28 cellular contexts compared by ENCODE assay signal in the genomic region with DNA sequence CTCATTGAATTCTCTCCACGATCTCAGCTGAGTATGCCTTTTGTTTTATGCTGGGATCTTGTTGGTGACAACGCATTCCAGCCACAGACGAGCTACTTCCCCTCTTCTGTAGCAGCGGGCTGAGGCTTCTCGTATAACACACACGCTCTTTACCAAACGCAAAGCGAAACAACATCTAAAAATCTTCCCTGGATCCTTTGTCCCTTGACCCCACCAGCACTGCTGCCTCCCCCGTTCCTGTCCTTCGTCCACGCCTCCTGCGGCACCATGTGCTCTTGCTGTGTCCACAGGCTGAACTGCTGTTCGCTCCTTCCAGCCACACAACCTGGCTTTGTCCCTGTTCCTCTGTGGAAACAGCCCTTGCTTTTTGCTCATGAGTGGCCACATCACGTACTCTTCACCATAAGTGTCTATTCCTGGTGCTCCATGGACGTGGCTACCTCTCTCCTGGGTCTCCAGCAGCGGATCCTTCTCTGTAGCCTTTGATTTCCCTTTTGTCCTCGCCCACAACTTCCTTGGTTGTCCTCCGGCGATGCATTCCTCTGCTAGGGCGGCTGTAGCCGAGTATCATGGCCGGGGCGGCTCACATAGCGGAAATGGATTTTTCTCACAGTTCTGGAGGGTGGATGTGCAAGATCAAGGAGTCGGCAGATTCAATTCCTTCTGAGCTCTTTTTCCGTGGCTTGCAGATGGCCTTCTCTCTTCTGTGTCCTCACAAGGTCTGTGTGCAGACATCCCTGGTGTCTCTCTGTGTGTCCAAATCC. TPM values are rescaled to one million over a fixed set of nuclear protein-coding genes. Genes with fewer than 3 reads are reported as not detected.
DNase-seq lines count a peak whose midpoint lies in the region; ATAC-seq and TF ChIP-seq lines count a peak whose summit lies in the region.
"Had no signal": no experiment of that assay in that cellular context is flagged by ENCODE, and none has a peak within 500 bp of the region (broad histone marks: within the 10 kb centered on the region; RNA-seq: fewer than 3 reads in every experiment).

No MANE protein-coding gene starts in this region.

- peak in 1 of 2 donors; percentile 42 for ATAC-seq in lower lobe of right lung
- ATAC-seq in HG03045 (IDR thresholded peaks at IDR 0.05; ENCODE audit: unreplicated experiment), result no peak
- ATAC-seq: CD8-positive, alpha-beta T cell; effector memory CD8-positive, alpha-beta T cell; left lung; Right ventricle myocardium inferior had no signal

- peaks cover 21% of the 10 kb centered on the region for H3K27me3 Mint-ChIP-seq in activated naive CD8-positive, alpha-beta T cell treated with anti-CD3 and anti-CD28 coated beads for 36 hours
- peaks cover 4% of the 10 kb centered on the region for H3K27me3 Mint-ChIP-seq in type B pancreatic cell
- H3K27me3 Mint-ChIP-seq in MCF 10A (ENCODE audit: insufficient read depth, unreplicated experiment), result peaks cover 27% of the 10 kb centered on the region

- H3K4me1 ChIP-seq in lower lobe of right lung, result no peaks in the 10 kb centered on the region
- H3K4me1 ChIP-seq: colonic mucosa, esophagus muscularis mucosa, left lung had no signal

- H3K4me1 Mint-ChIP-seq in activated naive CD8-positive, alpha-beta T cell treated with anti-CD3 and anti-CD28 coated beads for 36 hours, result no peaks in the 10 kb centered on the region
- H3K4me1 Mint-ChIP-seq in type B pancreatic cell (ENCODE audit: unreplicated experiment) (peaks cover 51% of the 10 kb centered on the region), MCF 10A (ENCODE audit: insufficient read depth, unreplicated experiment) (peaks cover 15% of the 10 kb centered on the region)
- H3K4me1 Mint-ChIP-seq: activated naive CD4-positive, alpha-beta T cell treated with anti-CD3 and anti-CD28 coated beads, Interleukin-2, amount 10 ng/mL, durations not matched to agents 7 days and 5 days had no signal

- no peaks in the 10 kb centered on the region for H3K27me3 ChIP-seq in lower lobe of right lung (ENCODE audit: low read depth)
- H3K27me3 ChIP-seq: colonic mucosa had no signal

- TF ChIP-seq CTCF in lower lobe of right lung (IDR thresholded peaks at IDR 0.05), result no peak
- no peak for TF ChIP-seq CTCF in type B pancreatic cell (conservative IDR thresholded peaks at IDR 0.05)
- no peak for TF ChIP-seq CTCF in MCF 10A (IDR thresholded peaks at IDR 0.05; ENCODE audit: unreplicated experiment)

- no peaks in the 10 kb centered on the region for H3K9me3 ChIP-seq in lower lobe of right lung
- H3K9me3 ChIP-seq: colonic mucosa, esophagus muscularis mucosa, left lung had no signal

- CTCF ChIA-PET in MCF 10A (lab: Yijun Ruan, JAX), result no interaction called here

- intact Hi-C loops in lower lobe of right lung (cut with DNase I), result no loop called here
- intact Hi-C loops in MCF 10A (cut with micrococcal nuclease), result no loop called here

- BruUV-seq in MCF 10A (replicated peaks; lab: Mats Ljungman, UMichigan), result no TSS peak

- H3K4me3 Mint-ChIP-seq in activated naive CD8-positive, alpha-beta T cell treated with anti-CD3 and anti-CD28 coated beads for 36 hours, result no peak overlapping the region
- H3K4me3 Mint-ChIP-seq in type B pancreatic cell (no peak overlapping the region), MCF 10A (ENCODE audit: unreplicated experiment) (no peak overlapping the region)
- H3K4me3 Mint-ChIP-seq: activated B cell treated with CpG ODN at 0.5 μM for 24 hours; activated naive CD4-positive, alpha-beta T cell treated with anti-CD3 and anti-CD28 coated beads, Interleukin-2, amount 10 ng/mL, durations not matched to agents 7 days and 5 days; activated T-helper 1 cell treated with anti-CD3 and anti-CD28 coated beads, Interleukin-12 subunit alpha, Interleukin-12 subunit beta, Interleukin-2, Interleukin-4 antibody, amounts not matched to agents 30 ng/mL and 10 ng/mL and 1 ng/mL, durations not matched to agents 14 hours and 24 hours and 36 hours; CD8-positive, alpha-beta T cell; effector memory CD8-positive, alpha-beta T cell; stimulated activated naive CD8-positive, alpha-beta T cell treated with anti-CD3 and anti-CD28 coated beads, Interleukin-15, Interleukin-2, amounts not matched to agents 100 ng/mL and 50 ng/mL, for 24 hours had no signal

- DNase-seq in NCI-H510A treated with DMSO at 0.1 percent for 48 hours (lab: John Stamatoyannopoulos, UW) (peak; percentile 26), NCI-H510A (lab: John Stamatoyannopoulos, UW) (no peak), lower lobe of right lung (no peak), type B pancreatic cell (ENCODE audit: extremely low spot score, unreplicated experiment) (no peak), cerebellar cortex (ENCODE audit: low spot score) (no peak), MCF 10A (ENCODE audit: unreplicated experiment) (no peak)
- DNase-seq in activated naive CD8-positive, alpha-beta T cell treated with anti-CD3 and anti-CD28 coated beads for 36 hours, result no peak
- DNase-seq: activated B cell treated with CpG ODN at 0.5 μM for 24 hours; activated CD4-positive, alpha-beta T cell treated with anti-CD3 and anti-CD28 coated beads, Interleukin-2, amount 50 U/mL, for 48 hours; activated naive CD4-positive, alpha-beta T cell treated with anti-CD3 and anti-CD28 coated beads, Interleukin-2, amount 10 ng/mL, durations not matched to agents 7 days and 5 days; amygdala; CD8-positive, alpha-beta T cell; colonic mucosa; effector memory CD8-positive, alpha-beta T cell; GM23248; hippocampal formation; left lung; mesendoderm; NCI-H1105 treated with DMSO at 0.1 percent for 48 hours; NCI-H1930; NCI-H2227 treated with DMSO at 0.1 percent for 48 hours; NCI-H774 had no signal

- H3K36me3 Mint-ChIP-seq in activated naive CD8-positive, alpha-beta T cell treated with anti-CD3 and anti-CD28 coated beads for 36 hours, result no peaks in the 10 kb centered on the region
- H3K36me3 Mint-ChIP-seq in type B pancreatic cell (no peaks in the 10 kb centered on the region), MCF 10A (ENCODE audit: insufficient read depth, unreplicated experiment) (peaks cover 5% of the 10 kb centered on the region)
- H3K36me3 Mint-ChIP-seq: activated naive CD4-positive, alpha-beta T cell treated with anti-CD3 and anti-CD28 coated beads, Interleukin-2, amount 10 ng/mL, durations not matched to agents 7 days and 5 days; CD8-positive, alpha-beta T cell had no signal

- peak overlapping the region; percentile 47 for H3K27ac Mint-ChIP-seq in activated naive CD8-positive, alpha-beta T cell treated with anti-CD3 and anti-CD28 coated beads for 36 hours
- peak overlapping the region; percentile 4 for H3K27ac Mint-ChIP-seq in type B pancreatic cell
- H3K27ac Mint-ChIP-seq in MCF 10A (ENCODE audit: low read depth, unreplicated experiment), result no peak overlapping the region
- H3K27ac Mint-ChIP-seq: activated B cell treated with CpG ODN at 0.5 μM for 24 hours; activated naive CD4-positive, alpha-beta T cell treated with anti-CD3 and anti-CD28 coated beads, Interleukin-2, amount 10 ng/mL, durations not matched to agents 7 days and 5 days; activated T-helper 1 cell treated with anti-CD3 and anti-CD28 coated beads, Interleukin-12 subunit alpha, Interleukin-12 subunit beta, Interleukin-2, Interleukin-4 antibody, amounts not matched to agents 30 ng/mL and 10 ng/mL and 1 ng/mL, durations not matched to agents 14 hours and 24 hours and 36 hours; CD8-positive, alpha-beta T cell; effector memory CD8-positive, alpha-beta T cell; stimulated activated naive CD8-positive, alpha-beta T cell treated with anti-CD3 and anti-CD28 coated beads, Interleukin-15, Interleukin-2, amounts not matched to agents 100 ng/mL and 50 ng/mL, for 24 hours had no signal

- no peaks in the 10 kb centered on the region for H3K36me3 ChIP-seq in lower lobe of right lung
- H3K36me3 ChIP-seq: colonic mucosa, esophagus muscularis mucosa, left lung had no signal

- H3K4me3 ChIP-seq in lower lobe of right lung, result peak overlapping the region; percentile 17
- H3K4me3 ChIP-seq: colonic mucosa, esophagus muscularis mucosa, GM23248, left lung, skin epidermis had no signal

- H3K9me3 Mint-ChIP-seq in activated naive CD8-positive, alpha-beta T cell treated with anti-CD3 and anti-CD28 coated beads for 36 hours, result no peaks in the 10 kb centered on the region
- H3K9me3 Mint-ChIP-seq in type B pancreatic cell, result peaks cover 12% of the 10 kb centered on the region
- H3K9me3 Mint-ChIP-seq in MCF 10A (ENCODE audit: unreplicated experiment), result no peaks in the 10 kb centered on the region
- H3K9me3 Mint-ChIP-seq: activated B cell treated with CpG ODN at 0.5 μM for 24 hours; activated naive CD4-positive, alpha-beta T cell treated with anti-CD3 and anti-CD28 coated beads, Interleukin-2, amount 10 ng/mL, durations not matched to agents 7 days and 5 days; activated T-helper 1 cell treated with anti-CD3 and anti-CD28 coated beads, Interleukin-12 subunit alpha, Interleukin-12 subunit beta, Interleukin-2, Interleukin-4 antibody, amounts not matched to agents 30 ng/mL and 10 ng/mL and 1 ng/mL, durations not matched to agents 14 hours and 24 hours and 36 hours; CD8-positive, alpha-beta T cell; effector memory CD8-positive, alpha-beta T cell; stimulated activated naive CD8-positive, alpha-beta T cell treated with anti-CD3 and anti-CD28 coated beads, Interleukin-15, Interleukin-2, amounts not matched to agents 100 ng/mL and 50 ng/mL, for 24 hours had no signal

- POLR2A ChIA-PET in MCF 10A (lab: Yijun Ruan, JAX), result interaction anchor here (0.7 kb wide), 1 partner anchor 1233 kb away, joined by 3 read pairs; no protein-coding TSS in a partner anchor

- H3K27ac ChIP-seq in lower lobe of right lung, result no peak overlapping the region
- H3K27ac ChIP-seq: colonic mucosa, esophagus muscularis mucosa, GM23248, left lung, skin epidermis had no signal

RNA-seq across cellular contexts. Expression of a gene that starts 35.5 kb away (rescaled TPM):
- 1 to 10 TPM; 1.3 to 1.5 TPM for total RNA-seq in activated naive CD8-positive, alpha-beta T cell treated with anti-CD3 and anti-CD28 coated beads for 36 hours
- total RNA-seq in lower lobe of right lung (12.6 TPM), type B pancreatic cell (ENCODE audit: low replicate concordance) (43.6 and 44.6 TPM in 2 replicates), MCF 10A (2022) (0.29 and 0.61 TPM in 2 replicates)
